In genomic region chr6:39797751-39798150, GRCh38 we compare ENCODE assay signal across 23 cellular contexts.
"Had no signal": no experiment of that assay in that cellular context is flagged by ENCODE, and none has a peak within 500 bp of the region (broad histone marks: within the 10 kb centered on the region; RNA-seq: fewer than 3 reads in every experiment).

No MANE protein-coding gene starts in this region.

- H3K27me3 ChIP-seq: MG63 had no signal

- H3K4me1 ChIP-seq: SJSA1 had no signal

- FAIRE-seq: HTR-8/SVneo, RCC 7860 had no signal

- H3K27ac ChIP-seq: HL-60, SJSA1, SK-N-MC had no signal

- H3K4me3 ChIP-seq: MG63, SJSA1, SK-N-MC had no signal

- DNase-seq: Karpas-422, KG1, MG63, NCI-H1092 treated with DMSO at 0.1 percent for 48 hours, NCI-H1436, NCI-H187, NCI-H2029, NCI-H2081 treated with DMSO at 0.1 percent for 48 hours, NCI-H2171, NCI-H226, NCI-H446, NCI-H510A, NCI-H524 treated with DMSO at 0.1 percent for 48 hours, NCI-H69, NCI-H774, Right ventricle myocardium superior, RPMI8226, SIG-M5 had no signal

- H3K9me3 ChIP-seq: MG63, SJSA1 had no signal

- H3K36me3 ChIP-seq: MG63, SJSA1 had no signal
